Comparison of ENCODE assay signal across 1 cellular context in the genomic region with DNA sequence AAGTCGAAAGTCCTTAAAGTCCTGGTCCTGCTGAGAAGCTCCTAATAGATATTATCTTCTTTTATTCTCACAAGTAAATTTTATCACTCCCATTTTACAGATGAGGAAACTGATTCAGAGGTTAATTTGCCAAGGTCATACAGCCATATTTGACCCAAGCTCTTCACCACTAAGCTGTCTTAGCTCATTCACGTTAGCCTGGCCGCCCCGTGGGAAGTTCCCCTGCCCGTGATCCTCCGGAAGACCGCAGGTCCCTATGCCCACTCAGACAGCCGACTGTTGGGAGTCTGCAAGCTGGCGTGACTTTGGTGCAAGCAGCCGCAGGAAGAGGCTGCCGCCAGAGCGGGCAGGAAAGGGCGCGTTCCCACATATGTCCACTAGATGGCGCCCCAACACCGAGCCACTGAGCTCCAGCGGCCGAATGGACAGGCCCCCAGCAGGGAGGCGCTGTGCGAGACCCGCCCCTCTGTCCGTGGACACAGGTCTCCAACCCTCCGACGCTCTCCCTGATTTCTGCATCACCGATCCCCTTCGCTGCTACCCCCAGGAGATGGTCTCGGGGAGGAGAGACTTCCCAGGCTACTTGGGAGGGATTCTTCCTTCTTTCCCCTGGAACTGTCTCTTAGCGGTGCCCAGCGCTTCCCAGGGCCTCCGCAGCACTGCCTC.
TF ChIP-seq lines count a peak whose summit lies in the region.

No MANE protein-coding gene starts in this region.

TF ChIP-seq in HepG2, 621 proteins besides CTCF, POLR2A, EP300 and RAD21 (continued from another document):
- no peak for TF ChIP-seq TGIF2 (CRISPR knock-in tag; IDR thresholded peaks at IDR 0.05)
